In the genomic region with DNA sequence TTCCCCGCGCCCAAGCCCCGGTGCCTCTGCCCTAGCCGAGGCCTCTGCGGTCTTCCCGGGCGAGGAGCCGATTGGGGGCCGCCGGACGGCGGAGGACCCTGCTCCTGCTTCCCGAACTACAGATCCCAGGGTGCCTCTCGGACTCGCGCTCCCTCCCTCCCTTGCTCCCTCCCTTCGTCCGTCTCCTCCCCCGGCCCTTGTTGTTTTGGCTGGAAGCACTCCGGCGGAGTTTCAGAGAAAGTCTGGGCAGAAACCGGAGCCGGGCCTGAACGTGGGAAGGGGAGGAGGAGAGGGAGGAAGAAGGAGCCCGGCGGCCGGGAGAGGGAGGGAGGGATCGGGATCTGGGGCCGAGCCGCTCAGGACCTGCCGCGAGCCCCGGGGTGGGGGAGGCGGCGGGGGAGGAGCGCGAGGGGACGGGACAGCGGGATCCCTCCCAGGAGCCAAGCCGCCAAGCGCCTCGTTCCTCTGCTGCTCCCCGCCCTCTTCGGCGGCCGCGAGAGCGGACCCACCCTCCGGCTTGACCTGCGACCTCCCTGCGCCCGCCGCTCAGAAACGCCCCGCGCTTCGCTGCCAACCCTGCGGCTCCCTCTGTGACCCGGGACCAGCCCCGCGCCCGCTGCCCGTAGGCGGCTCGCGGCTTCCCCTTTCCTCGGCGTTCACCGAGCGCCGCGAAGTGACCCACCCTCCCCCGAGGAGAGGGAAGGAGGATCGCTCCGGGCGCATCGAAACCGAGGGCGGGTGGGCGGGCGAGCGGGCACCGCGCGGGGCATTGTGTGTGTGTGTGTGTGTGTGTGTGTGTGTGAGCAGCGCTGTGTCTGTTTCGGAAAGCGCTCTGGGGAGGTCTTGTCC, we compare ENCODE assay signal across 8 cellular contexts.
A peak's percentile ranks its signal among the peaks of the same experiment; 100 is the strongest.
DNase-seq lines count a peak whose midpoint lies in the region; ATAC-seq, FAIRE-seq and TF ChIP-seq lines count a peak whose summit lies in the region.

No MANE protein-coding gene starts in this region.

- H3K27me3 Mint-ChIP-seq in memory B cell: peaks cover 6% of the 10 kb centered on the region
- H3K27me3 Mint-ChIP-seq in stimulated activated naive CD8-positive, alpha-beta T cell treated with anti-CD3 and anti-CD28 coated beads, Interleukin-15, Interleukin-2, amounts not matched to agents 100 ng/mL and 50 ng/mL, for 24 hours: peaks cover 38% of the 10 kb centered on the region

- FAIRE-seq in endometrium (lab: Jason Lieb, UNC): peak; percentile 43

- TF ChIP-seq CTCF in WI38 (IDR thresholded peaks at IDR 0.05; ENCODE audit: low read depth, low read length): no peak

- H3K9me3 Mint-ChIP-seq in memory B cell: no peaks in the 10 kb centered on the region
- no peaks in the 10 kb centered on the region for H3K9me3 Mint-ChIP-seq in stimulated activated naive CD8-positive, alpha-beta T cell treated with anti-CD3 and anti-CD28 coated beads, Interleukin-15, Interleukin-2, amounts not matched to agents 100 ng/mL and 50 ng/mL, for 24 hours

- H3K4me1 Mint-ChIP-seq in memory B cell: peaks cover 6% of the 10 kb centered on the region
- H3K4me1 Mint-ChIP-seq in stimulated activated naive CD8-positive, alpha-beta T cell treated with anti-CD3 and anti-CD28 coated beads, Interleukin-15, Interleukin-2, amounts not matched to agents 100 ng/mL and 50 ng/mL, for 24 hours (ENCODE audit: low read depth): peaks cover 6% of the 10 kb centered on the region

- H3K27ac Mint-ChIP-seq in memory B cell: no peak overlapping the region
- peak overlapping the region; percentile 31 for H3K27ac Mint-ChIP-seq in stimulated activated naive CD8-positive, alpha-beta T cell treated with anti-CD3 and anti-CD28 coated beads, Interleukin-15, Interleukin-2, amounts not matched to agents 100 ng/mL and 50 ng/mL, for 24 hours

- H3K4me3 ChIP-seq in WI38 (ENCODE audit: low read depth, low read length): peak overlapping the region; percentile 91

- DNase-seq in AG08396 (ENCODE audit: low spot score): peak; percentile 85
- peak; percentile 40 for DNase-seq in NCI-H1694 (lab: John Stamatoyannopoulos, UW)
- peak; percentile 5 to 36 for DNase-seq in memory B cell (ENCODE audit: low spot score in 2 of 2)

- H3K36me3 Mint-ChIP-seq in memory B cell: no peaks in the 10 kb centered on the region
- no peaks in the 10 kb centered on the region for H3K36me3 Mint-ChIP-seq in stimulated activated naive CD8-positive, alpha-beta T cell treated with anti-CD3 and anti-CD28 coated beads, Interleukin-15, Interleukin-2, amounts not matched to agents 100 ng/mL and 50 ng/mL, for 24 hours (ENCODE audit: low read depth)

- H3K4me3 Mint-ChIP-seq in memory B cell: peak overlapping the region; percentile 92
- H3K4me3 Mint-ChIP-seq in stimulated activated naive CD8-positive, alpha-beta T cell treated with anti-CD3 and anti-CD28 coated beads, Interleukin-15, Interleukin-2, amounts not matched to agents 100 ng/mL and 50 ng/mL, for 24 hours: peak overlapping the region; percentile 85

- ATAC-seq in GM18498 (IDR thresholded peaks at IDR 0.05; ENCODE audit: unreplicated experiment) (peak; percentile 59), HG02840 (IDR thresholded peaks at IDR 0.05; ENCODE audit: low FRiP score, unreplicated experiment) (peak; percentile 49), memory B cell (ENCODE audit: low read depth) (peak; percentile 59)

Comparison
In these comparisons a context has a peak if more than half of its experiments do, and no peak if none do; other contexts are left out.
1. Peak in every context shown above with its lines: DNase-seq, ATAC-seq and H3K4me3 ChIP-seq.
2. DNase-seq: peak in every context shown above with its lines; median percentile 85 in AG08396; 40 in NCI-H1694; 20 in memory B cell.